In the genomic region with DNA sequence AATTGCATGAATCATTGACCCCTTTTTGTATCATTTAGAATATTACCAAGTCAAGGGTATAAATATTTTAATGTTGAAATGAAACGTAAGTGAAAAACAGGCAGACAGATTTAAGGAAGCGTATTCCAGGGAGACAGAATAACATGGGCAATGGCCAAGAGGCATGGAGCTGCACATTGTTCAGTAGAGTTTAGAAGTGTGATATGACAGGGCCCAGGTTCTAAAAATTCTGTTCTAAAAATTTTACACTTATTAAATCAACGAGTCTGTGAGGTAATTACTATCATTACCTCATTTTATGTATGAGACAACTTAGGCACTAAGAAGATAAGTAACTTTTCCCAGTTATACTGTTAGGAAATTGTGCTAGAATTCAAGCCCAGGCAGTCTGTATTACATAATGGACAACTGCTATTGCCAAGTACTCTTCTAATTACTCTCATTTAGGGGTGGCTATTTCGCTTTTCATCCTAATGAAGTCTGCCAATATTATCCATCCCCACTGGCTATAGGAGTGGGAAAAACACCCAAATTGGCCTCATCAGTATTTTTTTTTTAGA, we compare ENCODE assay signal across 19 cellular contexts.
"Had no signal": no experiment of that assay in that cellular context is flagged by ENCODE, and none has a peak within 500 bp of the region (broad histone marks: within the 10 kb centered on the region; RNA-seq: fewer than 3 reads in every experiment).

No MANE protein-coding gene starts in this region.

- H3K9ac ChIP-seq: SK-N-SH had no signal

- H3K27ac ChIP-seq: RWPE1 had no signal

- DNase-seq: KBM-7, MV-4-11, NCI-H1048, NCI-H1436, NCI-H187, NCI-H2029, NCI-H2081 treated with DMSO at 0.1 percent for 48 hours, NCI-H2171, NCI-H226, NCI-H446, NCI-H510A, NCI-H526, NCI-H82, PC-3, SIG-M5, SK-N-SH, SW 1271 had no signal

- H3K4me2 ChIP-seq: SK-N-SH had no signal

- ATAC-seq: Panc1, PC-3 had no signal

- H3K9me3 ChIP-seq: SK-N-SH had no signal
